Comparison of ENCODE assay signal across 8 cellular contexts in the genomic region with DNA sequence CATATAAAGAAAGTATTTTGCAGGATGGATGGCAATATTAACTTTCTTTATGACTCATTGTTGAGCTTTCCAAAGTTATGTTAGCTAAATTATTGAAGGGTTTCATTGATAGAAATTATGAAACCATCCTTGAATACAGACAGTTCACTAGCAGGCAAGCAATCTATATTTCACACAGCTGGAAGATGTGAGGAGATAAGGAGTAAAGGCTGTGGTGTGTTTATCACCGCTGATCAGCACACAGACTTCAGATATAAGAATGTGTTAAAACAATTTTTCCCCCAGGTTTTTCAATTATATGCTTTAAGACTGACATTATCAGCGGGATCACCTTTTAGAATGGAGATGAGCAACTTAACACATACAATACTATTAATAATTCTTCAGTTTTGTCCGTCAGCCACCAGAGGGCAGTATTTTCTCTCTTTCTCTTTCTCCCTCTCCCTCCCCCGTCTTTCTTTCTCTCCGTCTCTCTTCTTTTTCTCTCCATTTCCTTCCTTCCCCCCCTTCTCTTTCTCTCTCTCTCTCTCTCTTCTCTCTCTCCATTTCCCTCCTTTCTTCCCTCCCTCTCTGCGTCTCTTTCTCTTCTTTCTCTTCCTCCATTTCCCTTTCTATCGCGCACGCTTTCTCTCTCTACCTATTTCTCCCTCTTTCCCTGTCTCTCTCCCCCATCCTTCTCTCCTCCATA.
A peak's percentile ranks its signal among the peaks of the same experiment; 100 is the strongest.
DNase-seq lines count a peak whose midpoint lies in the region; ATAC-seq and TF ChIP-seq lines count a peak whose summit lies in the region.

No MANE protein-coding gene starts in this region.

- H3K27me3 Mint-ChIP-seq in activated CD4-positive, alpha-beta memory T cell treated with anti-CD3 and anti-CD28 coated beads, Interleukin-2, amount 10 ng/mL, durations not matched to agents 7 days and 5 days = peaks cover 8% of the 10 kb centered on the region
- peaks cover 16 to 18% of the 10 kb centered on the region in 2 donors for H3K27me3 Mint-ChIP-seq in natural killer cell treated with Interleukin-12 subunit alpha and Interleukin-12 subunit beta and Interleukin-15 and Interleukin-18, amount 100 ng/mL, for 72 hours

- H3K4me3 ChIP-seq in fibroblast of the aortic adventitia (ENCODE audit: low read depth, low read length) = peak overlapping the region; percentile 63

- CTCF ChIA-PET in activated CD4-positive, alpha-beta memory T cell treated with anti-CD3 and anti-CD28 coated beads, Interleukin-2, amount 10 ng/mL, durations not matched to agents 7 days and 5 days (lab: Charles Lee) = interaction anchor here (0.7 to 1.6 kb wide), 4 partner anchors 9 to 16 kb away, joined by 3 to 6 read pairs (median 4); no protein-coding TSS in a partner anchor

- ATAC-seq in HG02678 (IDR thresholded peaks at IDR 0.05; ENCODE audit: unreplicated experiment) (peak; percentile 51), HG03097 (IDR thresholded peaks at IDR 0.05; ENCODE audit: low FRiP score, unreplicated experiment) (no peak)
- no peak for ATAC-seq in natural killer cell treated with Interleukin-12 subunit alpha and Interleukin-12 subunit beta and Interleukin-15 and Interleukin-18, amount 100 ng/mL, for 72 hours

- no peaks in the 10 kb centered on the region for H3K9me3 Mint-ChIP-seq in activated CD4-positive, alpha-beta memory T cell treated with anti-CD3 and anti-CD28 coated beads, Interleukin-2, amount 10 ng/mL, durations not matched to agents 7 days and 5 days
- no peaks in the 10 kb centered on the region for H3K9me3 Mint-ChIP-seq in natural killer cell treated with Interleukin-12 subunit alpha and Interleukin-12 subunit beta and Interleukin-15 and Interleukin-18, amount 100 ng/mL, for 72 hours

- H3K4me1 Mint-ChIP-seq in activated CD4-positive, alpha-beta memory T cell treated with anti-CD3 and anti-CD28 coated beads, Interleukin-2, amount 10 ng/mL, durations not matched to agents 7 days and 5 days = peaks cover 3% of the 10 kb centered on the region
- H3K4me1 Mint-ChIP-seq in natural killer cell treated with Interleukin-12 subunit alpha and Interleukin-12 subunit beta and Interleukin-15 and Interleukin-18, amount 100 ng/mL, for 72 hours (ENCODE audit: low read depth in 2 of 2) = peaks cover 11 to 13% of the 10 kb centered on the region in 2 donors

- H3K36me3 Mint-ChIP-seq in activated CD4-positive, alpha-beta memory T cell treated with anti-CD3 and anti-CD28 coated beads, Interleukin-2, amount 10 ng/mL, durations not matched to agents 7 days and 5 days (ENCODE audit: low read depth) = no peaks in the 10 kb centered on the region
- no peaks in the 10 kb centered on the region for H3K36me3 Mint-ChIP-seq in natural killer cell treated with Interleukin-12 subunit alpha and Interleukin-12 subunit beta and Interleukin-15 and Interleukin-18, amount 100 ng/mL, for 72 hours

- DNase-seq in GM03348 (ENCODE audit: low spot score) (peak; percentile 66), NCI-H2196 (lab: John Stamatoyannopoulos, UW; ENCODE audit: unreplicated experiment) (peak; percentile 33), fibroblast of the aortic adventitia (ENCODE audit: low read depth) (peak; percentile 82), 8988T (no peak)
- DNase-seq in activated CD4-positive, alpha-beta memory T cell treated with anti-CD3 and anti-CD28 coated beads, Interleukin-2, amount 10 ng/mL, durations not matched to agents 7 days and 5 days = peak; percentile 24
- DNase-seq in natural killer cell treated with Interleukin-12 subunit alpha and Interleukin-12 subunit beta and Interleukin-15 and Interleukin-18, amount 100 ng/mL, for 72 hours (ENCODE audit: low spot score) = no peak

- H3K4me3 Mint-ChIP-seq in activated CD4-positive, alpha-beta memory T cell treated with anti-CD3 and anti-CD28 coated beads, Interleukin-2, amount 10 ng/mL, durations not matched to agents 7 days and 5 days = peak overlapping the region; percentile 61
- H3K4me3 Mint-ChIP-seq in natural killer cell treated with Interleukin-12 subunit alpha and Interleukin-12 subunit beta and Interleukin-15 and Interleukin-18, amount 100 ng/mL, for 72 hours = peak overlapping the region; percentile 78

- TF ChIP-seq CTCF in fibroblast of the aortic adventitia (IDR thresholded peaks at IDR 0.05; ENCODE audit: insufficient read depth, low read length) = peak; percentile 66

- H3K27ac Mint-ChIP-seq in activated CD4-positive, alpha-beta memory T cell treated with anti-CD3 and anti-CD28 coated beads, Interleukin-2, amount 10 ng/mL, durations not matched to agents 7 days and 5 days = no peak overlapping the region
- H3K27ac Mint-ChIP-seq in natural killer cell treated with Interleukin-12 subunit alpha and Interleukin-12 subunit beta and Interleukin-15 and Interleukin-18, amount 100 ng/mL, for 72 hours = peak overlapping the region in 1 of 2 donors; percentile 9

- POLR2A ChIA-PET in activated CD4-positive, alpha-beta memory T cell treated with anti-CD3 and anti-CD28 coated beads, Interleukin-2, amount 10 ng/mL, durations not matched to agents 7 days and 5 days (lab: Charles Lee) = no interaction called here

Comparison
In these comparisons a context has a peak if more than half of its experiments do, and no peak if none do; other contexts are left out.
1. DNase-seq: peak in GM03348 (single experiment), NCI-H2196 (single experiment), activated CD4-positive, alpha-beta memory T cell treated with anti-CD3 and anti-CD28 coated beads, Interleukin-2, amount 10 ng/mL, durations not matched to agents 7 days and 5 days (single experiment) and fibroblast of the aortic adventitia (single experiment); none in natural killer cell treated with Interleukin-12 subunit alpha and Interleukin-12 subunit beta and Interleukin-15 and Interleukin-18, amount 100 ng/mL, for 72 hours (single experiment) and 8988T (single experiment).